6 cellular contexts compared by ENCODE assay signal in genomic region chr10:17950269-17950668, GRCh38. TPM values are rescaled to one million over a fixed set of nuclear protein-coding genes. Genes with fewer than 3 reads are reported as not detected.
"Had no signal": no experiment of that assay in that cellular context is flagged by ENCODE, and none has a peak within 500 bp of the region (broad histone marks: within the 10 kb centered on the region; RNA-seq: fewer than 3 reads in every experiment).

No MANE protein-coding gene starts in this region.

RNA-seq across cellular contexts. Expression of gene SLC39A12, which starts 1.4 kb away (rescaled TPM):
- total RNA-seq: stomach, suprapubic skin, tibial nerve, urinary bladder, uterus, vagina had no signal
- polyA plus RNA-seq: stomach had no signal
